Comparison of ENCODE assay signal across 14 cellular contexts in the genomic region with DNA sequence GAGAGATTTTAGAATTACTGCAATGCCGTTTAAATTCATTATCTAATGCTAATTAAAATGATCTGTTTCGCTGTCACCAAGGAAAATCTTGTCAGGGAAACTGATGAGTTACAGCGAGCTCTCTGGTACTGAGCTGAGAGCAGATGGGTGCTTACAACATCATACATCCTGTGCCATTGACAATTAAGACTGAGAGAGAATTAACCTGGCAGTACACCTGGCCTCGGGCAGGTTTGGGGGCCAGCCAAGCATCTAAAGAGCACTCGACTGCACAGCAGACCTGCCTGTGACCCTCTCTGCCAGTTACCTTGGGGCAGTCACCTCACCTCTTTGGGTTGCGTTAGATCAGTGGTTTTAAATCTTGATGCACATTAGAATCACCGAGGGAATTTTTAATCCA.
"Had no signal": no experiment of that assay in that cellular context is flagged by ENCODE, and none has a peak within 500 bp of the region (broad histone marks: within the 10 kb centered on the region; RNA-seq: fewer than 3 reads in every experiment).

No MANE protein-coding gene starts in this region.

- DNase-seq: hypothalamus; immature natural killer cell; islet precursor cell; left ventricle myocardium inferior; midbrain; mucosa of descending colon; naive thymus-derived CD4-positive, alpha-beta T cell; ovary; sigmoid colon; small intestine; spleen; stimulated activated CD4-positive, alpha-beta T cell treated with anti-CD3 and anti-CD28 coated beads, Interleukin-4, amount 100 ng/mL, for 24 hours; stimulated activated naive CD4-positive, alpha-beta T cell; uterus had no signal
